In genomic region chr11:47904808-47905207, GRCh38 we compare ENCODE assay signal across 3 cellular contexts.
TF ChIP-seq lines count a peak whose summit lies in the region.

No MANE protein-coding gene starts in this region.

TF ChIP-seq in GM12891, 5 proteins besides CTCF, POLR2A, EP300 and RAD21:
- TF ChIP-seq POU2F2 (IDR thresholded peaks at IDR 0.05; ENCODE audit: low read depth, low read length): peak; percentile 85
- no peak for TF ChIP-seq SPI1 (IDR thresholded peaks at IDR 0.05; ENCODE audit: low read depth, low read length)
- no peak for TF ChIP-seq POLR2AphosphoS5 (IDR thresholded peaks at IDR 0.05; ENCODE audit: low read depth, low read length)

TF ChIP-seq in IMR-90, 13 proteins besides CTCF, POLR2A, EP300 and RAD21:
- TF ChIP-seq NFE2L2 (IDR thresholded peaks at IDR 0.05; ENCODE audit: low read depth, low read length) (no peak), CHD1 (IDR thresholded peaks at IDR 0.05; ENCODE audit: low read depth, low read length) (no peak)
- TF ChIP-seq, protein P1, sequence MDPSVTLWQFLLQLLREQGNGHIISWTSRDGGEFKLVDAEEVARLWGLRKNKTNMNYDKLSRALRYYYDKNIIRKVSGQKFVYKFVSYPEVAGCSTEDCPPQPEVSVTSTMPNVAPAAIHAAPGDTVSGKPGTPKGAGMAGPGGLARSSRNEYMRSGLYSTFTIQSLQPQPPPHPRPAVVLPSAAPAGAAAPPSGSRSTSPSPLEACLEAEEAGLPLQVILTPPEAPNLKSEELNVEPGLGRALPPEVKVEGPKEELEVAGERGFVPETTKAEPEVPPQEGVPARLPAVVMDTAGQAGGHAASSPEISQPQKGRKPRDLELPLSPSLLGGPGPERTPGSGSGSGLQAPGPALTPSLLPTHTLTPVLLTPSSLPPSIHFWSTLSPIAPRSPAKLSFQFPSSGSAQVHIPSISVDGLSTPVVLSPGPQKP (IDR thresholded peaks at IDR 0.05; ENCODE audit: borderline replicate concordance, low read depth, low read length): no peak
TF ChIP-seq in IMR-90: peak in this region for 0.

TF ChIP-seq in endothelial cell of umbilical vein, 7 proteins besides CTCF, POLR2A, EP300 and RAD21:
- no peak for TF ChIP-seq GATA2 (IDR thresholded peaks at IDR 0.05; ENCODE audit: insufficient read depth, insufficient read length, low read depth, low read length)
